23 cellular contexts compared by ENCODE assay signal in genomic region chr17:35188111-35188510, GRCh38. TPM values are rescaled to one million over a fixed set of nuclear protein-coding genes. Genes with fewer than 3 reads are reported as not detected.
DNase-seq lines count a peak whose midpoint lies in the region; ATAC-seq and TF ChIP-seq lines count a peak whose summit lies in the region.
"Had no signal": no experiment of that assay in that cellular context is flagged by ENCODE, and none has a peak within 500 bp of the region (broad histone marks: within the 10 kb centered on the region; RNA-seq: fewer than 3 reads in every experiment).

No MANE protein-coding gene starts in this region.

- H3K27ac Mint-ChIP-seq in activated naive CD4-positive, alpha-beta T cell treated with anti-CD3 and anti-CD28 coated beads, Interleukin-2, amount 50 U/mL, for 24 hours: peak overlapping the region; percentile 77
- peak overlapping the region; percentile 87 for H3K27ac Mint-ChIP-seq in T-helper 2 cell treated with Interferon-gamma antibody and Interleukin-4, amounts not matched to agents 5 μg/mL and 100 μg/mL, for 36 hours
- no peak overlapping the region for H3K27ac Mint-ChIP-seq in central memory CD8-positive, alpha-beta T cell (ENCODE audit: low read depth)
- peak overlapping the region; percentile 28 to 50 for H3K27ac Mint-ChIP-seq in stimulated activated naive CD8-positive, alpha-beta T cell treated with anti-CD3 and anti-CD28 coated beads, Interleukin-15, amount 100 ng/mL, for 72 hours
- H3K27ac Mint-ChIP-seq: endodermal cell had no signal

- 22 to 23% methylated on average over 2 of the region's 2 CpGs for WGBS in esophagus squamous epithelium, 2 donors

- TF ChIP-seq POLR2A in esophagus squamous epithelium (IDR thresholded peaks at IDR 0.05): no peak

- no peaks in the 10 kb centered on the region for H3K9me3 ChIP-seq in esophagus squamous epithelium
- H3K9me3 ChIP-seq: Caco-2, ovary, sigmoid colon had no signal

- no peaks in the 10 kb centered on the region for H3K27me3 ChIP-seq in esophagus squamous epithelium
- H3K27me3 ChIP-seq: ovary, sigmoid colon had no signal

- TF ChIP-seq CTCF in esophagus squamous epithelium (IDR thresholded peaks at IDR 0.05): no peak

- H3K27ac ChIP-seq in caudate nucleus (ENCODE audit: low read depth, low read length): no peak overlapping the region
- H3K27ac ChIP-seq in esophagus squamous epithelium: peak overlapping the region in 1 of 4 donors; percentile 19
- H3K27ac ChIP-seq: KMS-11, ovary, PC-9, sigmoid colon had no signal

- peak overlapping the region; percentile 56 for H3K4me3 Mint-ChIP-seq in activated naive CD4-positive, alpha-beta T cell treated with anti-CD3 and anti-CD28 coated beads, Interleukin-2, amount 50 U/mL, for 24 hours
- peak overlapping the region; percentile 64 for H3K4me3 Mint-ChIP-seq in T-helper 2 cell treated with Interferon-gamma antibody and Interleukin-4, amounts not matched to agents 5 μg/mL and 100 μg/mL, for 36 hours
- peak overlapping the region; percentile 11 for H3K4me3 Mint-ChIP-seq in central memory CD8-positive, alpha-beta T cell
- H3K4me3 Mint-ChIP-seq in stimulated activated naive CD8-positive, alpha-beta T cell treated with anti-CD3 and anti-CD28 coated beads, Interleukin-15, amount 100 ng/mL, for 72 hours: peak overlapping the region; percentile 71 to 73
- H3K4me3 Mint-ChIP-seq: endodermal cell had no signal

- no peaks in the 10 kb centered on the region for H3K9me3 Mint-ChIP-seq in activated naive CD4-positive, alpha-beta T cell treated with anti-CD3 and anti-CD28 coated beads, Interleukin-2, amount 50 U/mL, for 24 hours
- H3K9me3 Mint-ChIP-seq in T-helper 2 cell treated with Interferon-gamma antibody and Interleukin-4, amounts not matched to agents 5 μg/mL and 100 μg/mL, for 36 hours: no peaks in the 10 kb centered on the region
- no peaks in the 10 kb centered on the region for H3K9me3 Mint-ChIP-seq in central memory CD8-positive, alpha-beta T cell
- no peaks in the 10 kb centered on the region for H3K9me3 Mint-ChIP-seq in stimulated activated naive CD8-positive, alpha-beta T cell treated with anti-CD3 and anti-CD28 coated beads, Interleukin-15, amount 100 ng/mL, for 72 hours

- intact Hi-C loops in esophagus squamous epithelium (cut with DNase I): no loop called here

- peaks cover 81% of the 10 kb centered on the region for H3K4me1 Mint-ChIP-seq in activated naive CD4-positive, alpha-beta T cell treated with anti-CD3 and anti-CD28 coated beads, Interleukin-2, amount 50 U/mL, for 24 hours
- H3K4me1 Mint-ChIP-seq in T-helper 2 cell treated with Interferon-gamma antibody and Interleukin-4, amounts not matched to agents 5 μg/mL and 100 μg/mL, for 36 hours (ENCODE audit: low read depth): peaks cover 43% of the 10 kb centered on the region
- H3K4me1 Mint-ChIP-seq in central memory CD8-positive, alpha-beta T cell: peaks cover 45% of the 10 kb centered on the region
- peaks cover 87% of the 10 kb centered on the region for H3K4me1 Mint-ChIP-seq in stimulated activated naive CD8-positive, alpha-beta T cell treated with anti-CD3 and anti-CD28 coated beads, Interleukin-15, amount 100 ng/mL, for 72 hours
- H3K4me1 Mint-ChIP-seq: endodermal cell had no signal

- no peak overlapping the region for H3K4me3 ChIP-seq in esophagus squamous epithelium
- H3K4me3 ChIP-seq: ovary, PC-9, sigmoid colon had no signal

- no peak for DNase-seq in activated naive CD4-positive, alpha-beta T cell treated with anti-CD3 and anti-CD28 coated beads, Interleukin-2, amount 50 U/mL, for 16 hours
- DNase-seq in T-helper 2 cell treated with Interferon-gamma antibody and Interleukin-4, amounts not matched to agents 5 μg/mL and 100 μg/mL, for 36 hours (ENCODE audit: low spot score): no peak
- no peak for DNase-seq in central memory CD8-positive, alpha-beta T cell (ENCODE audit: low spot score in 2 of 2)
- DNase-seq in stimulated activated naive CD8-positive, alpha-beta T cell treated with anti-CD3 and anti-CD28 coated beads, Interleukin-15, amount 100 ng/mL, for 72 hours: peak in 1 of 2 donors; percentile 54
- DNase-seq in caudate nucleus (lab: John Stamatoyannopoulos, UW) (no peak), esophagus squamous epithelium (lab: John Stamatoyannopoulos, UW) (no peak)
- DNase-seq: Caco-2, endodermal cell, foreskin fibroblast, HCEC 1CT, hypothalamus, midbrain, NCI-H1105, NCI-H69, ovary, PC-9, sigmoid colon had no signal

- ATAC-seq in central memory CD8-positive, alpha-beta T cell (replicated peaks; ENCODE audit: extremely low read depth, poor library complexity, severe bottlenecking): no peak
- peak; percentile 85 for ATAC-seq in stimulated activated naive CD8-positive, alpha-beta T cell treated with anti-CD3 and anti-CD28 coated beads, Interleukin-15, amount 100 ng/mL, for 72 hours
- no peak for ATAC-seq in GM18873 (IDR thresholded peaks at IDR 0.05; ENCODE audit: low FRiP score, unreplicated experiment)

- H3K27me3 Mint-ChIP-seq in activated naive CD4-positive, alpha-beta T cell treated with anti-CD3 and anti-CD28 coated beads, Interleukin-2, amount 50 U/mL, for 24 hours: no peaks in the 10 kb centered on the region
- H3K27me3 Mint-ChIP-seq in T-helper 2 cell treated with Interferon-gamma antibody and Interleukin-4, amounts not matched to agents 5 μg/mL and 100 μg/mL, for 36 hours (ENCODE audit: low read depth): peaks cover under 1% of the 10 kb centered on the region
- H3K27me3 Mint-ChIP-seq in central memory CD8-positive, alpha-beta T cell: no peaks in the 10 kb centered on the region
- H3K27me3 Mint-ChIP-seq in stimulated activated naive CD8-positive, alpha-beta T cell treated with anti-CD3 and anti-CD28 coated beads, Interleukin-15, amount 100 ng/mL, for 72 hours: no peaks in the 10 kb centered on the region

- H3K4me1 ChIP-seq in esophagus squamous epithelium: peaks cover 0 to 25% (median 9%) of the 10 kb centered on the region in 3 donors
- H3K4me1 ChIP-seq: Caco-2, sigmoid colon had no signal

- H3K36me3 ChIP-seq in esophagus squamous epithelium: no peaks in the 10 kb centered on the region
- H3K36me3 ChIP-seq: ovary, sigmoid colon had no signal

- no peaks in the 10 kb centered on the region for H3K36me3 Mint-ChIP-seq in activated naive CD4-positive, alpha-beta T cell treated with anti-CD3 and anti-CD28 coated beads, Interleukin-2, amount 50 U/mL, for 24 hours
- peaks cover 5% of the 10 kb centered on the region for H3K36me3 Mint-ChIP-seq in T-helper 2 cell treated with Interferon-gamma antibody and Interleukin-4, amounts not matched to agents 5 μg/mL and 100 μg/mL, for 36 hours (ENCODE audit: low read depth)
- no peaks in the 10 kb centered on the region for H3K36me3 Mint-ChIP-seq in central memory CD8-positive, alpha-beta T cell (ENCODE audit: insufficient read depth)

RNA-seq across cellular contexts. Expression of gene SLC35G3, which starts 6.1 kb away (rescaled TPM):
- total RNA-seq in esophagus squamous epithelium: not detected
- total RNA-seq: Caco-2, cerebellum, endodermal cell, kidney epithelial cell, ovary, PC-9, sigmoid colon, temporal lobe had no signal

RNA-seq across cellular contexts. Expression of gene UNC45B, which starts 40.5 kb away (rescaled TPM):
- total RNA-seq in esophagus squamous epithelium: not detected
- total RNA-seq: Caco-2, cerebellum, endodermal cell, kidney epithelial cell, PC-9, sigmoid colon, temporal lobe had no signal

RNA-seq across cellular contexts. Expression of gene NLE1, which starts 46.0 kb away (rescaled TPM):
- total RNA-seq in esophagus squamous epithelium: 10 to 100 TPM in 3 of 4 donors, 1 to 10 TPM in 1; 8.2 to 19.6 (median 17.8) TPM

RNA-seq across cellular contexts. Expression of gene SLFN5, which starts 54.8 kb away (rescaled TPM):
- total RNA-seq in esophagus squamous epithelium: 10 to 100 TPM in 2 of 4 donors, 1 to 10 TPM in 2; 7.3 to 20.4 (median 14.0) TPM

Comparison
In these comparisons a context has a peak if more than half of its experiments do, and no peak if none do; other contexts are left out.
1. H3K4me3 Mint-ChIP-seq: peak in every context shown above with its lines; median percentile 72 in stimulated activated naive CD8-positive, alpha-beta T cell treated with anti-CD3 and anti-CD28 coated beads, Interleukin-15, amount 100 ng/mL, for 72 hours; 64 in T-helper 2 cell treated with Interferon-gamma antibody and Interleukin-4, amounts not matched to agents 5 μg/mL and 100 μg/mL, for 36 hours; 56 in activated naive CD4-positive, alpha-beta T cell treated with anti-CD3 and anti-CD28 coated beads, Interleukin-2, amount 50 U/mL, for 24 hours; 11 in central memory CD8-positive, alpha-beta T cell.